Comparison of ENCODE assay signal across 8 cellular contexts in genomic region chrX:55452825-55453124, GRCh38. TPM values are rescaled to one million over a fixed set of nuclear protein-coding genes. Genes with fewer than 3 reads are reported as not detected.
A peak's percentile ranks its signal among the peaks of the same experiment; 100 is the strongest.
DNase-seq lines count a peak whose midpoint lies in the region; ATAC-seq and TF ChIP-seq lines count a peak whose summit lies in the region.

No MANE protein-coding gene starts in this region.

- H3K27me3 ChIP-seq in AG04450 (ENCODE audit: control insufficient read depth, insufficient read depth, low read length) (no peaks in the 10 kb centered on the region), body of pancreas (no peaks in the 10 kb centered on the region), mononuclear cell (ENCODE audit: insufficient read depth, low read length) (no peaks in the 10 kb centered on the region), aorta (ENCODE audit: control insufficient read depth in 1 of 2, insufficient read depth in 2 of 2, low read length in 1 of 2) (no peaks in the 10 kb centered on the region)

- ATAC-seq in HG02870 (IDR thresholded peaks at IDR 0.05; ENCODE audit: unreplicated experiment), result peak; percentile 10
- peak; percentile 6 for ATAC-seq in body of pancreas
- ATAC-seq in aorta (ENCODE audit: low FRiP score), result peak; percentile 4
- ATAC-seq in HG03025 (IDR thresholded peaks at IDR 0.05; ENCODE audit: low FRiP score, unreplicated experiment), result no peak

- POLR2A ChIA-PET in AG04450 (lab: Yijun Ruan, JAX), result interaction anchor here (1.5 kb wide), 1 partner anchor 36 kb away, joined by 13 read pairs; the partner anchor contains the start of gene USP51

- TF ChIP-seq CTCF in AG04450 (IDR thresholded peaks at IDR 0.05; ENCODE audit: low read depth, low read length), result no peak
- no peak for TF ChIP-seq CTCF in body of pancreas (IDR thresholded peaks at IDR 0.05)

- intact Hi-C loops in body of pancreas (cut with DNase I), result no loop called here
- intact Hi-C loops in aorta (cut with DNase I), result loop anchor here (10.0 kb wide), 3 partner anchors 262 to 1098 kb away; partner anchors contain the start of genes RRAGB (in 2 of the 2) and WNK3 (in 1 of the 2)

- CTCF ChIA-PET in AG04450 (lab: Charles Lee), result no interaction called here

- DNase-seq in AG04450 (ENCODE audit: low read depth, low spot score) (no peak), body of pancreas (no peak), aorta (no peak), Kasumi-1 (lab: John Stamatoyannopoulos, UW) (no peak), NCI-H187 (lab: John Stamatoyannopoulos, UW) (no peak)

- 0 to 1% methylated on average over 7 to 10 of the region's 10 CpGs for WGBS in body of pancreas, 2 donors
- WGBS in aorta, 2 donors, result 0 to 34% methylated on average over 10 of the region's 10 CpGs

- H3K4me3 ChIP-seq in AG04450 (ENCODE audit: low read depth, low read length) (peak overlapping the region; percentile 70), body of pancreas (peak overlapping the region in 1 of 2 donors; percentile 67), mononuclear cell (ENCODE audit: low read length) (peak overlapping the region; percentile 47), aorta (ENCODE audit: low read length in 2 of 2) (peak overlapping the region; percentile 79 to 97)

- H3K27ac ChIP-seq in AG04450 (ENCODE audit: low read depth, low read length), result peak overlapping the region; percentile 89
- H3K27ac ChIP-seq in body of pancreas, result no peak overlapping the region
- H3K27ac ChIP-seq in aorta (ENCODE audit: low read depth in 1 of 2, low read length in 2 of 2), result peak overlapping the region in 1 of 2 donors; percentile 95

- H3K4me1 ChIP-seq in body of pancreas, result no peaks in the 10 kb centered on the region
- H3K4me1 ChIP-seq in mononuclear cell (ENCODE audit: insufficient read depth, low read length), result peaks cover 4% of the 10 kb centered on the region
- no peaks in the 10 kb centered on the region for H3K4me1 ChIP-seq in aorta (ENCODE audit: control insufficient read depth in 1 of 2, insufficient read depth in 2 of 2, low read length in 2 of 2)

- H3K9me3 ChIP-seq in AG04450 (ENCODE audit: control insufficient read depth, insufficient read depth, low read length) (no peaks in the 10 kb centered on the region), body of pancreas (no peaks in the 10 kb centered on the region), mononuclear cell (ENCODE audit: low read depth, low read length) (no peaks in the 10 kb centered on the region), aorta (ENCODE audit: control insufficient read depth, low read length) (no peaks in the 10 kb centered on the region)

- no peaks in the 10 kb centered on the region for H3K36me3 ChIP-seq in body of pancreas (replicated peaks in 1 of 2; ENCODE audit: insufficient read depth in 1 of 2, low read depth in 2 of 2)
- H3K36me3 ChIP-seq in aorta (ENCODE audit: control insufficient read depth in 1 of 2, insufficient read depth in 2 of 2, low read length in 1 of 2), result no peaks in the 10 kb centered on the region

- TF ChIP-seq POLR2A in body of pancreas (IDR thresholded peaks at IDR 0.05), result no peak

RNA-seq across cellular contexts. Expression of gene MAGEH1, which starts 0.8 kb away (rescaled TPM):
- polyA plus RNA-seq in AG04450 (2011; rRNA removed), result 31.5 and 41.9 TPM in 2 replicates
- polyA minus RNA-seq in AG04450 (2011; rRNA and poly(A)+ RNA removed), result 12.9 and 14.7 TPM in 2 replicates
- total RNA-seq in body of pancreas, result 10 to 100 TPM; 13.7 to 23.4 TPM
- 21.3 TPM for total RNA-seq in mononuclear cell
- total RNA-seq in aorta, result 10 to 100 TPM; 32.3 to 37.2 TPM
- 10 to 100 TPM; 29.9 to 51.3 TPM for polyA plus RNA-seq in aorta

RNA-seq across cellular contexts. Expression of gene USP51, which starts 36.9 kb away (rescaled TPM):
- polyA plus RNA-seq in AG04450 (2011; rRNA removed) (0.96 and 1.4 TPM in 2 replicates), aorta (under 1 TPM; 0.25 to 0.31 TPM)
- 3.8 and 4.3 TPM in 2 replicates for polyA minus RNA-seq in AG04450 (2011; rRNA and poly(A)+ RNA removed)
- total RNA-seq in body of pancreas (1 to 10 TPM in 1 of 2 donors, under 1 TPM in 1; 0.99 to 1.6 TPM), mononuclear cell (3.3 TPM), aorta (1 to 10 TPM; 1.4 to 2.7 TPM)
